ENCODE assay signal across 18 cellular contexts in genomic region chr17:68863091-68863652, GRCh38.
A peak's percentile ranks its signal among the peaks of the same experiment; 100 is the strongest.
DNase-seq lines count a peak whose midpoint lies in the region; ATAC-seq, FAIRE-seq and TF ChIP-seq lines count a peak whose summit lies in the region.
"Had no signal": no experiment of that assay in that cellular context is flagged by ENCODE, and none has a peak within 500 bp of the region (broad histone marks: within the 10 kb centered on the region; RNA-seq: fewer than 3 reads in every experiment).

No MANE protein-coding gene starts in this region.

- H3F3A ChIP-seq in SK-N-SH (replicated peaks; ENCODE audit: insufficient read depth): no peaks in the 10 kb centered on the region

- H3K4me1 ChIP-seq in SK-N-SH (ENCODE audit: control insufficient read depth in 1 of 2, insufficient read depth in 2 of 2, low read depth in 1 of 2, low read length in 1 of 2) (peaks cover 0 to 2% of the 10 kb centered on the region in 2 experiments; a peak in 2 of 4 replicates), foreskin keratinocyte (no peaks in the 10 kb centered on the region)
- H3K4me1 ChIP-seq: SJSA1 had no signal

- H3K36me3 ChIP-seq in SK-N-SH (replicated peaks in 1 of 2; ENCODE audit: control insufficient read depth in 1 of 2, insufficient read depth in 2 of 2, low read length in 1 of 2): no peaks in the 10 kb centered on the region
- H3K36me3 ChIP-seq: SJSA1 had no signal

- DNase-seq in SK-N-SH: no peak
- peak; percentile 5 for DNase-seq in RKO (ENCODE audit: low spot score)
- DNase-seq in foreskin keratinocyte: no peak
- no peak for DNase-seq in GM12892 (ENCODE audit: insufficient read length)
- no peak for DNase-seq in cerebellum (ENCODE audit: low spot score)
- DNase-seq in activated CD4-positive, alpha-beta T cell treated with anti-CD3 and anti-CD28 coated beads, Interleukin-2, amount 50 U/mL, for 1 hour: no peak
- DNase-seq: C1 segment of cervical spinal cord, DMS 273 treated with DMSO at 0.1 percent for 48 hours, EL, NCI-H1417 treated with DMSO at 0.1 percent for 48 hours, NCI-H2029, NCI-H226, NCI-H524 treated with DMSO at 0.1 percent for 48 hours had no signal

- no peaks in the 10 kb centered on the region for H3K9me2 ChIP-seq in SK-N-SH

- no peak for TF ChIP-seq POLR2A in GM12892 (IDR thresholded peaks at IDR 0.05; ENCODE audit: low read depth, low read length)

- TF ChIP-seq CTCF in SK-N-SH (IDR thresholded peaks at IDR 0.05): peak; percentile 44
- TF ChIP-seq CTCF in foreskin keratinocyte (conservative IDR thresholded peaks at IDR 0.05): peak; percentile 7

- H3K4me3 ChIP-seq in SK-N-SH (ENCODE audit: low read depth in 2 of 2, low read length in 1 of 2): no peak overlapping the region
- H3K4me3 ChIP-seq: SJSA1 had no signal

- H2AFZ ChIP-seq in SK-N-SH (ENCODE audit: low read depth): no peak overlapping the region

- TF ChIP-seq EP300 in SK-N-SH (IDR thresholded peaks at IDR 0.05; ENCODE audit: borderline replicate concordance in 1 of 2, low read depth in 1 of 2, low read length in 1 of 2): no peak

- H4K20me1 ChIP-seq in SK-N-SH (ENCODE audit: insufficient read depth): no peaks in the 10 kb centered on the region

- no peaks in the 10 kb centered on the region for H3K9me3 ChIP-seq in SK-N-SH
- H3K9me3 ChIP-seq: SJSA1 had no signal

- H3K27ac ChIP-seq in SK-N-SH (ENCODE audit: low read depth in 2 of 2, low read length in 1 of 2) (no peak overlapping the region), foreskin keratinocyte (no peak overlapping the region)
- H3K27ac ChIP-seq: SJSA1 had no signal

- no peak for ATAC-seq in SK-N-SH treated with all-trans-retinoic acid at 6 μM for 48 hours
- no peak for ATAC-seq in foreskin keratinocyte

- POLR2A ChIA-PET in SK-N-SH (lab: Yijun Ruan, JAX): no interaction called here

- no peak overlapping the region for H3K9ac ChIP-seq in SK-N-SH

- no peak for TF ChIP-seq RAD21 in SK-N-SH (IDR thresholded peaks at IDR 0.05; ENCODE audit: low read length)

- CTCF ChIA-PET in SK-N-SH (lab: Yijun Ruan, JAX): interaction anchor here (0.6 to 0.7 kb wide), 3 partner anchors 11 to 206 kb away, joined by 3 read pairs; no protein-coding TSS in a partner anchor

- no peaks in the 10 kb centered on the region for H3K79me2 ChIP-seq in SK-N-SH (ENCODE audit: insufficient read depth)

- no peak overlapping the region for H3K4me2 ChIP-seq in SK-N-SH

- 75% methylated on average over 1 of the region's 1 CpG for WGBS in SK-N-SH (ENCODE audit: low lambda C conversion rate)

- no peak for FAIRE-seq in GM12892 (lab: Jason Lieb, UNC)
- FAIRE-seq: GM19239, H54, HTR-8/SVneo had no signal

- H3K27me3 ChIP-seq in SK-N-SH (ENCODE audit: insufficient read depth) (no peaks in the 10 kb centered on the region), foreskin keratinocyte (no peaks in the 10 kb centered on the region)
- H3K27me3 ChIP-seq: SJSA1 had no signal

TF ChIP-seq in SK-N-SH, 30 proteins besides CTCF, POLR2A, EP300 and RAD21 (continues in another document):
- TF ChIP-seq MAX (IDR thresholded peaks at IDR 0.05; ENCODE audit: low read depth): no peak
- TF ChIP-seq, protein P1, sequence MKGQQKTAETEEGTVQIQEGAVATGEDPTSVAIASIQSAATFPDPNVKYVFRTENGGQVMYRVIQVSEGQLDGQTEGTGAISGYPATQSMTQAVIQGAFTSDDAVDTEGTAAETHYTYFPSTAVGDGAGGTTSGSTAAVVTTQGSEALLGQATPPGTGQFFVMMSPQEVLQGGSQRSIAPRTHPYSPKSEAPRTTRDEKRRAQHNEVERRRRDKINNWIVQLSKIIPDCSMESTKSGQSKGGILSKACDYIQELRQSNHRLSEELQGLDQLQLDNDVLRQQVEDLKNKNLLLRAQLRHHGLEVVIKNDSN (IDR thresholded peaks at IDR 0.05; ENCODE audit: borderline replicate concordance, low read depth): no peak
- TF ChIP-seq ELF1 (IDR thresholded peaks at IDR 0.05): no peak
- no peak for TF ChIP-seq GABPA (IDR thresholded peaks at IDR 0.05; ENCODE audit: low read depth)
- TF ChIP-seq SMC3 (IDR thresholded peaks at IDR 0.05; ENCODE audit: low read depth, low read length): no peak
- TF ChIP-seq, protein P2, sequence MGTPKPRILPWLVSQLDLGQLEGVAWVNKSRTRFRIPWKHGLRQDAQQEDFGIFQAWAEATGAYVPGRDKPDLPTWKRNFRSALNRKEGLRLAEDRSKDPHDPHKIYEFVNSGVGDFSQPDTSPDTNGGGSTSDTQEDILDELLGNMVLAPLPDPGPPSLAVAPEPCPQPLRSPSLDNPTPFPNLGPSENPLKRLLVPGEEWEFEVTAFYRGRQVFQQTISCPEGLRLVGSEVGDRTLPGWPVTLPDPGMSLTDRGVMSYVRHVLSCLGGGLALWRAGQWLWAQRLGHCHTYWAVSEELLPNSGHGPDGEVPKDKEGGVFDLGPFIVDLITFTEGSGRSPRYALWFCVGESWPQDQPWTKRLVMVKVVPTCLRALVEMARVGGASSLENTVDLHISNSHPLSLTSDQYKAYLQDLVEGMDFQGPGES (IDR thresholded peaks at IDR 0.05; ENCODE audit: low read depth, low read length): no peak
- no peak for TF ChIP-seq RXRA (IDR thresholded peaks at IDR 0.05; ENCODE audit: borderline replicate concordance, low read depth)

TF ChIP-seq in SK-N-SH treated with all-trans-retinoic acid at 6 μM for 48 hours, 23 proteins besides CTCF, POLR2A, EP300 and RAD21 (continues in another document):
- TF ChIP-seq OSR1 (CRISPR knock-in tag; IDR thresholded peaks at IDR 0.05) (no peak), POU6F1 (CRISPR knock-in tag; IDR thresholded peaks at IDR 0.05; ENCODE audit: borderline replicate concordance, low read depth) (no peak), RARB (CRISPR knock-in tag; IDR thresholded peaks at IDR 0.05) (no peak), ARNTL (CRISPR knock-in tag; IDR thresholded peaks at IDR 0.05; ENCODE audit: borderline replicate concordance, low read depth) (no peak), ZNF8 (CRISPR knock-in tag; IDR thresholded peaks at IDR 0.05) (no peak), ISL1 (CRISPR knock-in tag; IDR thresholded peaks at IDR 0.05) (no peak), ESRRG (CRISPR knock-in tag; IDR thresholded peaks at IDR 0.05) (no peak), PPARA (CRISPR knock-in tag; IDR thresholded peaks at IDR 0.05; ENCODE audit: borderline replicate concordance) (no peak)
- TF ChIP-seq, protein P3, sequence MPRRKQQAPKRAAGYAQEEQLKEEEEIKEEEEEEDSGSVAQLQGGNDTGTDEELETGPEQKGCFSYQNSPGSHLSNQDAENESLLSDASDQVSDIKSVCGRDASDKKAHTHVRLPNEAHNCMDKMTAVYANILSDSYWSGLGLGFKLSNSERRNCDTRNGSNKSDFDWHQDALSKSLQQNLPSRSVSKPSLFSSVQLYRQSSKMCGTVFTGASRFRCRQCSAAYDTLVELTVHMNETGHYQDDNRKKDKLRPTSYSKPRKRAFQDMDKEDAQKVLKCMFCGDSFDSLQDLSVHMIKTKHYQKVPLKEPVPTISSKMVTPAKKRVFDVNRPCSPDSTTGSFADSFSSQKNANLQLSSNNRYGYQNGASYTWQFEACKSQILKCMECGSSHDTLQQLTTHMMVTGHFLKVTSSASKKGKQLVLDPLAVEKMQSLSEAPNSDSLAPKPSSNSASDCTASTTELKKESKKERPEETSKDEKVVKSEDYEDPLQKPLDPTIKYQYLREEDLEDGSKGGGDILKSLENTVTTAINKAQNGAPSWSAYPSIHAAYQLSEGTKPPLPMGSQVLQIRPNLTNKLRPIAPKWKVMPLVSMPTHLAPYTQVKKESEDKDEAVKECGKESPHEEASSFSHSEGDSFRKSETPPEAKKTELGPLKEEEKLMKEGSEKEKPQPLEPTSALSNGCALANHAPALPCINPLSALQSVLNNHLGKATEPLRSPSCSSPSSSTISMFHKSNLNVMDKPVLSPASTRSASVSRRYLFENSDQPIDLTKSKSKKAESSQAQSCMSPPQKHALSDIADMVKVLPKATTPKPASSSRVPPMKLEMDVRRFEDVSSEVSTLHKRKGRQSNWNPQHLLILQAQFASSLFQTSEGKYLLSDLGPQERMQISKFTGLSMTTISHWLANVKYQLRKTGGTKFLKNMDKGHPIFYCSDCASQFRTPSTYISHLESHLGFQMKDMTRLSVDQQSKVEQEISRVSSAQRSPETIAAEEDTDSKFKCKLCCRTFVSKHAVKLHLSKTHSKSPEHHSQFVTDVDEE (CRISPR knock-in tag; IDR thresholded peaks at IDR 0.05): no peak
- TF ChIP-seq, protein P4, sequence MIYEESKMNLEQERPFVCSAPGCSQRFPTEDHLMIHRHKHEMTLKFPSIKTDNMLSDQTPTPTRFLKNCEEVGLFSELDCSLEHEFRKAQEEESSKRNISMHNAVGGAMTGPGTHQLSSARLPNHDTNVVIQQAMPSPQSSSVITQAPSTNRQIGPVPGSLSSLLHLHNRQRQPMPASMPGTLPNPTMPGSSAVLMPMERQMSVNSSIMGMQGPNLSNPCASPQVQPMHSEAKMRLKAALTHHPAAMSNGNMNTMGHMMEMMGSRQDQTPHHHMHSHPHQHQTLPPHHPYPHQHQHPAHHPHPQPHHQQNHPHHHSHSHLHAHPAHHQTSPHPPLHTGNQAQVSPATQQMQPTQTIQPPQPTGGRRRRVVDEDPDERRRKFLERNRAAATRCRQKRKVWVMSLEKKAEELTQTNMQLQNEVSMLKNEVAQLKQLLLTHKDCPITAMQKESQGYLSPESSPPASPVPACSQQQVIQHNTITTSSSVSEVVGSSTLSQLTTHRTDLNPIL (CRISPR knock-in tag; IDR thresholded peaks at IDR 0.05; ENCODE audit: low read depth): no peak
